ENCODE assay signal across 1 cellular context in the genomic region with DNA sequence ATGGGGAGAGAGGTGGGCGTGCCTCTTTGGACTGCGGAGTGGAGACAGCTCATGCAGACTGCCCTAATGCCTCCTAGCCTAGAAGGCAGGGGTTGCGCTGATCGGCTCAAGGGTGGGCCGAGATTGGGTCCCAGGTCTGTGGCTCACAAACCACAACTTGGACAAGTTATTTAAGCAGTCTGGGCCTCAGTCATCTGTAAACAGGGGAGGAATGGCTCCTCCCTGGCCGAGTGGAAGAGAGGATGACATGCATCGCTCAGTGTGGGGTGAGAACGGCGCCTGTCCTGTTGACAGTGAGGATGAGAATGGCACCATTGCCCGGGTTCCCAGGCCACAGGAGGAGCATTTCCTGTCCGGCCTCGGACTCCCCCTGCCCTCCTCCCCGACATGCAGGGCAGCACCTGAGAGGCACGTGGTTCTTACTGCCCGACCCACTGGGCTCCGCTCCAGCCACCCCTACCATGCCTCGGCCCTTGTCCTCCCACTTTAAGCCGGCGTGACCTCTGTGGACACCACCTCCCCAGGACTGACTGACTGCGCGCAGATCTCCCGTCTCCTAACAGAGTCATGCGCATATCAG.
TF ChIP-seq lines count a peak whose summit lies in the region.

No MANE protein-coding gene starts in this region.

TF ChIP-seq in HepG2, 621 proteins besides CTCF, POLR2A, EP300 and RAD21 (continued from another document):
- TF ChIP-seq, protein P1, sequence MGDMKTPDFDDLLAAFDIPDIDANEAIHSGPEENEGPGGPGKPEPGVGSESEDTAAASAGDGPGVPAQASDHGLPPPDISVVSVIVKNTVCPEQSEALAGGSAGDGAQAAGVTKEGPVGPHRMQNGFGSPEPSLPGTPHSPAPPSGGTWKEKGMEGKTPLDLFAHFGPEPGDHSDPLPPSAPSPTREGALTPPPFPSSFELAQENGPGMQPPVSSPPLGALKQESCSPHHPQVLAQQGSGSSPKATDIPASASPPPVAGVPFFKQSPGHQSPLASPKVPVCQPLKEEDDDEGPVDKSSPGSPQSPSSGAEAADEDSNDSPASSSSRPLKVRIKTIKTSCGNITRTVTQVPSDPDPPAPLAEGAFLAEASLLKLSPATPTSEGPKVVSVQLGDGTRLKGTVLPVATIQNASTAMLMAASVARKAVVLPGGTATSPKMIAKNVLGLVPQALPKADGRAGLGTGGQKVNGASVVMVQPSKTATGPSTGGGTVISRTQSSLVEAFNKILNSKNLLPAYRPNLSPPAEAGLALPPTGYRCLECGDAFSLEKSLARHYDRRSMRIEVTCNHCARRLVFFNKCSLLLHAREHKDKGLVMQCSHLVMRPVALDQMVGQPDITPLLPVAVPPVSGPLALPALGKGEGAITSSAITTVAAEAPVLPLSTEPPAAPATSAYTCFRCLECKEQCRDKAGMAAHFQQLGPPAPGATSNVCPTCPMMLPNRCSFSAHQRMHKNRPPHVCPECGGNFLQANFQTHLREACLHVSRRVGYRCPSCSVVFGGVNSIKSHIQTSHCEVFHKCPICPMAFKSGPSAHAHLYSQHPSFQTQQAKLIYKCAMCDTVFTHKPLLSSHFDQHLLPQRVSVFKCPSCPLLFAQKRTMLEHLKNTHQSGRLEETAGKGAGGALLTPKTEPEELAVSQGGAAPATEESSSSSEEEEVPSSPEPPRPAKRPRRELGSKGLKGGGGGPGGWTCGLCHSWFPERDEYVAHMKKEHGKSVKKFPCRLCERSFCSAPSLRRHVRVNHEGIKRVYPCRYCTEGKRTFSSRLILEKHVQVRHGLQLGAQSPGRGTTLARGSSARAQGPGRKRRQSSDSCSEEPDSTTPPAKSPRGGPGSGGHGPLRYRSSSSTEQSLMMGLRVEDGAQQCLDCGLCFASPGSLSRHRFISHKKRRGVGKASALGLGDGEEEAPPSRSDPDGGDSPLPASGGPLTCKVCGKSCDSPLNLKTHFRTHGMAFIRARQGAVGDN (CRISPR knock-in tag; IDR thresholded peaks at IDR 0.05) = peak; percentile 45
